1 cellular context compared by ENCODE assay signal in the genomic region with DNA sequence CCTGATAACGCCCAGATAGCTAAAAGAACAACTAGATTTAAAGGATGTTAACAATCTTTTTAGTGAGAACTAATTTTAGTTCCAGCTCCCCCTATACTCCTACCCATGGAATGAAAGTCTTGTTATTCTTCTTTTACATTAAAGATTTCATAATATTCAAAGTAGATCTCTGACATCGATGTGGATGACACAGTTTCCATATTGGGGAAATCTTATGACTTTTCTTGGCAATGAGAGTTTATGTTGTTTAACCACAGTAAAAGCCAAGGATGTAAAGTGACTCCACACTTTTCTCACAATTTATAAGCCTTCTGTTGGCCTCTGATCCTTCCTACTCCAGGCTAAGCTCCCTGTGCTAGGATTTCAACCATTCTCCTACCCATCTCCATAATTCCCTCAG.
TF ChIP-seq lines count a peak whose summit lies in the region.

No MANE protein-coding gene starts in this region.

TF ChIP-seq in SK-N-SH treated with all-trans-retinoic acid at 6 μM for 48 hours, 23 proteins besides CTCF, POLR2A, EP300 and RAD21 (continued from another document):
- TF ChIP-seq, protein P1, sequence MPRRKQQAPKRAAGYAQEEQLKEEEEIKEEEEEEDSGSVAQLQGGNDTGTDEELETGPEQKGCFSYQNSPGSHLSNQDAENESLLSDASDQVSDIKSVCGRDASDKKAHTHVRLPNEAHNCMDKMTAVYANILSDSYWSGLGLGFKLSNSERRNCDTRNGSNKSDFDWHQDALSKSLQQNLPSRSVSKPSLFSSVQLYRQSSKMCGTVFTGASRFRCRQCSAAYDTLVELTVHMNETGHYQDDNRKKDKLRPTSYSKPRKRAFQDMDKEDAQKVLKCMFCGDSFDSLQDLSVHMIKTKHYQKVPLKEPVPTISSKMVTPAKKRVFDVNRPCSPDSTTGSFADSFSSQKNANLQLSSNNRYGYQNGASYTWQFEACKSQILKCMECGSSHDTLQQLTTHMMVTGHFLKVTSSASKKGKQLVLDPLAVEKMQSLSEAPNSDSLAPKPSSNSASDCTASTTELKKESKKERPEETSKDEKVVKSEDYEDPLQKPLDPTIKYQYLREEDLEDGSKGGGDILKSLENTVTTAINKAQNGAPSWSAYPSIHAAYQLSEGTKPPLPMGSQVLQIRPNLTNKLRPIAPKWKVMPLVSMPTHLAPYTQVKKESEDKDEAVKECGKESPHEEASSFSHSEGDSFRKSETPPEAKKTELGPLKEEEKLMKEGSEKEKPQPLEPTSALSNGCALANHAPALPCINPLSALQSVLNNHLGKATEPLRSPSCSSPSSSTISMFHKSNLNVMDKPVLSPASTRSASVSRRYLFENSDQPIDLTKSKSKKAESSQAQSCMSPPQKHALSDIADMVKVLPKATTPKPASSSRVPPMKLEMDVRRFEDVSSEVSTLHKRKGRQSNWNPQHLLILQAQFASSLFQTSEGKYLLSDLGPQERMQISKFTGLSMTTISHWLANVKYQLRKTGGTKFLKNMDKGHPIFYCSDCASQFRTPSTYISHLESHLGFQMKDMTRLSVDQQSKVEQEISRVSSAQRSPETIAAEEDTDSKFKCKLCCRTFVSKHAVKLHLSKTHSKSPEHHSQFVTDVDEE (CRISPR knock-in tag; IDR thresholded peaks at IDR 0.05): no peak
- TF ChIP-seq BACH2 (CRISPR knock-in tag; IDR thresholded peaks at IDR 0.05; ENCODE audit: borderline replicate concordance) (no peak), SNAI2 (CRISPR knock-in tag; IDR thresholded peaks at IDR 0.05) (no peak), ZC3H10 (CRISPR knock-in tag; IDR thresholded peaks at IDR 0.05) (no peak), TOX (CRISPR knock-in tag; IDR thresholded peaks at IDR 0.05; ENCODE audit: borderline replicate concordance) (no peak), OSR1 (CRISPR knock-in tag; IDR thresholded peaks at IDR 0.05) (no peak), ARNTL (CRISPR knock-in tag; IDR thresholded peaks at IDR 0.05; ENCODE audit: borderline replicate concordance, low read depth) (no peak), GLIS3 (CRISPR knock-in tag; IDR thresholded peaks at IDR 0.05) (no peak), ZNF8 (CRISPR knock-in tag; IDR thresholded peaks at IDR 0.05) (no peak)
- TF ChIP-seq, protein P2, sequence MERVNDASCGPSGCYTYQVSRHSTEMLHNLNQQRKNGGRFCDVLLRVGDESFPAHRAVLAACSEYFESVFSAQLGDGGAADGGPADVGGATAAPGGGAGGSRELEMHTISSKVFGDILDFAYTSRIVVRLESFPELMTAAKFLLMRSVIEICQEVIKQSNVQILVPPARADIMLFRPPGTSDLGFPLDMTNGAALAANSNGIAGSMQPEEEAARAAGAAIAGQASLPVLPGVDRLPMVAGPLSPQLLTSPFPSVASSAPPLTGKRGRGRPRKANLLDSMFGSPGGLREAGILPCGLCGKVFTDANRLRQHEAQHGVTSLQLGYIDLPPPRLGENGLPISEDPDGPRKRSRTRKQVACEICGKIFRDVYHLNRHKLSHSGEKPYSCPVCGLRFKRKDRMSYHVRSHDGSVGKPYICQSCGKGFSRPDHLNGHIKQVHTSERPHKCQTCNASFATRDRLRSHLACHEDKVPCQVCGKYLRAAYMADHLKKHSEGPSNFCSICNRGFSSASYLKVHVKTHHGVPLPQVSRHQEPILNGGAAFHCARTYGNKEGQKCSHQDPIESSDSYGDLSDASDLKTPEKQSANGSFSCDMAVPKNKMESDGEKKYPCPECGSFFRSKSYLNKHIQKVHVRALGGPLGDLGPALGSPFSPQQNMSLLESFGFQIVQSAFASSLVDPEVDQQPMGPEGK (CRISPR knock-in tag; IDR thresholded peaks at IDR 0.05; ENCODE audit: borderline replicate concordance): no peak
- TF ChIP-seq, protein P3, sequence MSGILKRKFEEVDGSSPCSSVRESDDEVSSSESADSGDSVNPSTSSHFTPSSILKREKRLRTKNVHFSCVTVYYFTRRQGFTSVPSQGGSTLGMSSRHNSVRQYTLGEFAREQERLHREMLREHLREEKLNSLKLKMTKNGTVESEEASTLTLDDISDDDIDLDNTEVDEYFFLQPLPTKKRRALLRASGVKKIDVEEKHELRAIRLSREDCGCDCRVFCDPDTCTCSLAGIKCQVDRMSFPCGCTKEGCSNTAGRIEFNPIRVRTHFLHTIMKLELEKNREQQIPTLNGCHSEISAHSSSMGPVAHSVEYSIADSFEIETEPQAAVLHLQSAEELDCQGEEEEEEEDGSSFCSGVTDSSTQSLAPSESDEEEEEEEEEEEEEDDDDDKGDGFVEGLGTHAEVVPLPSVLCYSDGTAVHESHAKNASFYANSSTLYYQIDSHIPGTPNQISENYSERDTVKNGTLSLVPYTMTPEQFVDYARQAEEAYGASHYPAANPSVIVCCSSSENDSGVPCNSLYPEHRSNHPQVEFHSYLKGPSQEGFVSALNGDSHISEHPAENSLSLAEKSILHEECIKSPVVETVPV (CRISPR knock-in tag; IDR thresholded peaks at IDR 0.05): no peak
